In the genomic region with DNA sequence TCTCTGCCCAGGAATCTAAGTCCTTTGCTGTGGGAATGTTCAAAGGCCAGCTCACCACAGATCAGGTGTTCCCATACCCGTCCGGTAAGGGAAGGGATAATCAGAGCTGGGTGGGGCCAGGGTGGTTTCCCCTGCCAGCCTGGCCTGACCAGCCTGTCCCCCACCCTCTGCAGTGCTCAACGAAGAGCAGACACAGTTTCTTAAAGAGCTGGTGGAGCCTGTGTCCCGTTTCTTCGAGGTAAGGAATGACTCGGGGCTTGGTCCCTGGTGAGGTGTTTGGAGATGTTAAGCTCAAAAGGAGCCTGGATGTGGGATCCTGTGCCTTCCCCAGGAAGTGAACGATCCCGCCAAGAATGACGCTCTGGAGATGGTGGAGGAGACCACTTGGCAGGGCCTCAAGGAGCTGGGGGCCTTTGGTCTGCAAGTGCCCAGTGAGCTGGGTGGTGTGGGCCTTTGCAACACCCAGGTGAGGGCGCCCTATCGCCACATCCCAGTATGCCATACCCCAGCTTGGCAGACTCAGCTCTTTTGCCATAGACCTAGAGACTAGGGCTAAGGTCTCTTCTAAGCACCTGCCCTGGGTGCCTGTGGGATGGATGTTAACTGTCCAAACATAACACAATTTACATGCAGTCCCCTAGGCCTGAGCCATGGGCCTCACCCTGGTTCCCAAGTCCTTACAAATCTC, we compare ENCODE assay signal across 8 cellular contexts. TPM values are rescaled to one million over a fixed set of nuclear protein-coding genes. Genes with fewer than 3 reads are reported as not detected.
DNase-seq lines count a peak whose midpoint lies in the region; ATAC-seq and TF ChIP-seq lines count a peak whose summit lies in the region.

No MANE protein-coding gene starts in this region.

- peaks cover 48% of the 10 kb centered on the region for H3K36me3 Mint-ChIP-seq in Caco-2 (ENCODE audit: insufficient read depth, unreplicated experiment)

- H3K9me2 ChIP-seq in SU-DHL-6 (replicated peaks; ENCODE audit: insufficient read depth, low read length): no peaks in the 10 kb centered on the region

- H3K36me3 ChIP-seq in Caco-2 (ENCODE audit: control insufficient read depth, insufficient read depth, low read length) (no peaks in the 10 kb centered on the region), SU-DHL-6 (ENCODE audit: low read length) (no peaks in the 10 kb centered on the region), iPS-20b (ENCODE audit: insufficient read depth, low read depth, low read length) (peaks cover 48% of the 10 kb centered on the region)

- H3K9me3 Mint-ChIP-seq in Caco-2 (ENCODE audit: unreplicated experiment): no peaks in the 10 kb centered on the region

- no peaks in the 10 kb centered on the region for H3K27me3 ChIP-seq in Caco-2 (replicated peaks; ENCODE audit: control insufficient read depth, insufficient read depth, low read length)
- no peaks in the 10 kb centered on the region for H3K27me3 ChIP-seq in SU-DHL-6 (ENCODE audit: low read length)
- no peaks in the 10 kb centered on the region; the same call in 1 of the 2 replicates for H3K27me3 ChIP-seq in iPS-20b (ENCODE audit: insufficient read depth, low read length)

- peaks cover 5% of the 10 kb centered on the region for H3K4me1 Mint-ChIP-seq in Caco-2 (ENCODE audit: low read depth, unreplicated experiment)

- intact Hi-C loops in Caco-2 (cut with micrococcal nuclease; ENCODE audit: unreplicated experiment): no loop called here

- CTCF ChIA-PET in Caco-2 (lab: Charles Lee): interaction anchor here (0.7 to 1.6 kb wide), 4 partner anchors 14 to 109 kb away, joined by 3 to 5 read pairs (median 3); a partner anchor contains a TSS

- no peaks in the 10 kb centered on the region for H3K27me3 Mint-ChIP-seq in Caco-2 (ENCODE audit: insufficient read depth, unreplicated experiment)

- no peak overlapping the region for H2AFZ ChIP-seq in SU-DHL-6 (ENCODE audit: low read depth, low read length, severe bottlenecking)

- BruUV-seq in Caco-2 (replicated peaks; lab: Mats Ljungman, UMichigan): TSS peak; percentile 28

- H3F3A ChIP-seq in SU-DHL-6 (ENCODE audit: insufficient read depth): peaks cover 11% of the 10 kb centered on the region; the same call in 1 of the 2 replicates

- H3K9me3 ChIP-seq in Caco-2 (no peaks in the 10 kb centered on the region), SU-DHL-6 (ENCODE audit: insufficient read depth, low read length) (no peaks in the 10 kb centered on the region), iPS-20b (ENCODE audit: insufficient read depth, low read depth, low read length) (no peaks in the 10 kb centered on the region)

- peak overlapping the region; percentile 56 for H3K4me2 ChIP-seq in SU-DHL-6 (ENCODE audit: low read depth, low read length, poor library complexity, severe bottlenecking)

- ATAC-seq in GM21619 (IDR thresholded peaks at IDR 0.05; ENCODE audit: unreplicated experiment): no peak
- no peak for ATAC-seq in HG02798 (IDR thresholded peaks at IDR 0.05; ENCODE audit: poor library complexity, unreplicated experiment)

- H3K4me1 ChIP-seq in Caco-2 (peaks cover 7% of the 10 kb centered on the region), iPS-20b (ENCODE audit: insufficient read depth, low read length) (peaks cover 23% of the 10 kb centered on the region; the same call in 1 of the 2 replicates)

- H3K79me2 ChIP-seq in SU-DHL-6 (ENCODE audit: insufficient read depth, low read length): no peaks in the 10 kb centered on the region

- POLR2A ChIA-PET in Caco-2 (lab: Charles Lee): interaction anchor here (1.4 to 2.3 kb wide), 2 partner anchors 14 to 109 kb away, joined by 4 to 6 read pairs; a partner anchor contains a TSS

- TF ChIP-seq CTCF in Caco-2 (IDR thresholded peaks at IDR 0.05; ENCODE audit: insufficient read depth in 1 of 2, low read depth in 1 of 2, low read length in 1 of 2, severe bottlenecking in 1 of 2, unreplicated experiment in 1 of 2) (no peak), SU-DHL-6 (IDR thresholded peaks at IDR 0.05; ENCODE audit: insufficient read depth, low read length, poor library complexity, severe bottlenecking) (peak; percentile 62), astrocyte of the spinal cord (IDR thresholded peaks at IDR 0.05; ENCODE audit: low read depth, low read length) (peak; percentile 57)

- peak overlapping the region; percentile 73 for H3K27ac Mint-ChIP-seq in Caco-2 (ENCODE audit: unreplicated experiment)

- H3K4me3 Mint-ChIP-seq in Caco-2 (ENCODE audit: unreplicated experiment): peak overlapping the region; percentile 77

- H3K27ac ChIP-seq in SU-DHL-6 (ENCODE audit: low read depth, low read length): peak overlapping the region; percentile 51
- H3K27ac ChIP-seq in iPS-20b (ENCODE audit: low read length): no peak overlapping the region

- H3K4me3 ChIP-seq in Caco-2 (ENCODE audit: low read depth, low read length): peak overlapping the region; percentile 80
- peak overlapping the region; percentile 66 for H3K4me3 ChIP-seq in SU-DHL-6 (ENCODE audit: insufficient read depth, low read length, poor library complexity, severe bottlenecking)
- H3K4me3 ChIP-seq in astrocyte of the spinal cord (ENCODE audit: low read depth, low read length): peak overlapping the region; percentile 80
- peak overlapping the region; percentile 80 for H3K4me3 ChIP-seq in iPS-20b (ENCODE audit: low read length)

- peak in 1 of 2 experiments; percentile 51 for DNase-seq in Caco-2
- peak in 62 of 76 experiments; percentile 10 to 82 (median 63) for DNase-seq in HUDEP-2 (lab: John Stamatoyannopoulos, UW; ENCODE audit: unreplicated experiment in 76 of 76)
- peak; percentile 68 for DNase-seq in astrocyte of the spinal cord (ENCODE audit: low read depth, low spot score)
- peak; percentile 26 to 42 for DNase-seq in stimulated activated CD4-positive, alpha-beta T cell treated with anti-CD3 and anti-CD28 coated beads, Interleukin-15, amount 100 ng/mL, for 1 hour (ENCODE audit: low read depth in 1 of 2, low spot score in 1 of 2)

- in situ Hi-C loops in astrocyte of the spinal cord (cut with HindIII; ENCODE audit: low sequenced_read_pairs): no loop called here

- H3K9ac ChIP-seq in SU-DHL-6 (ENCODE audit: low read length): peak overlapping the region; percentile 73
- peak overlapping the region; percentile 81 for H3K9ac ChIP-seq in iPS-20b (ENCODE audit: low read depth, low read length)

- H4K20me1 ChIP-seq in SU-DHL-6 (ENCODE audit: low read depth, low read length): no peaks in the 10 kb centered on the region

RNA-seq across cellular contexts. Expression of a gene that starts 1.0 kb away (rescaled TPM):
- total RNA-seq in Caco-2 (2022): 133 and 164 TPM in 2 replicates

RNA-seq across cellular contexts. Expression of a gene that starts 1.1 kb away (rescaled TPM):
- total RNA-seq in Caco-2 (2022): 0.98 and 1.8 TPM in 2 replicates

RNA-seq across cellular contexts. Expression of a gene that starts 13.6 kb away (rescaled TPM):
- 38.3 and 41.3 TPM in 2 replicates for total RNA-seq in Caco-2 (2022)

RNA-seq across cellular contexts. Expression of a gene that starts 18.5 kb away (rescaled TPM):
- total RNA-seq in Caco-2 (2022): 20.5 and 20.6 TPM in 2 replicates

RNA-seq across cellular contexts. Expression of a gene that starts 21.5 kb away (rescaled TPM):
- total RNA-seq in Caco-2 (2022): 129 and 140 TPM in 2 replicates

Comparison
In these comparisons a context has a peak if more than half of its experiments do, and no peak if none do; other contexts are left out.
1. CTCF ChIP-seq: peak in SU-DHL-6 (single experiment) and astrocyte of the spinal cord (single experiment); none in Caco-2 (0 of 2).
2. Peak in every context shown above with its lines, with median percentiles within 50 percentile points of each other: H3K4me3 ChIP-seq.